In genomic region chr4:14871676-14872430, GRCh38 we compare ENCODE assay signal across 8 cellular contexts.
A peak's percentile ranks its signal among the peaks of the same experiment; 100 is the strongest.
DNase-seq lines count a peak whose midpoint lies in the region; ATAC-seq and TF ChIP-seq lines count a peak whose summit lies in the region.

No MANE protein-coding gene starts in this region.

- peak; percentile 35 for TF ChIP-seq CTCF in natural killer cell (IDR thresholded peaks at IDR 0.05)
- peak; percentile 21 for TF ChIP-seq CTCF in SU-DHL-6 (IDR thresholded peaks at IDR 0.05; ENCODE audit: insufficient read depth, low read length, poor library complexity, severe bottlenecking)

- no peaks in the 10 kb centered on the region for H3F3A ChIP-seq in SU-DHL-6 (ENCODE audit: insufficient read depth)

- H3K4me2 ChIP-seq in SU-DHL-6 (ENCODE audit: low read depth, low read length, poor library complexity, severe bottlenecking): no peak overlapping the region

- H3K4me3 Mint-ChIP-seq in natural killer cell: no peak overlapping the region
- H3K4me3 Mint-ChIP-seq in natural killer cell treated with Interleukin-12 subunit alpha and Interleukin-12 subunit beta and Interleukin-15 and Interleukin-18, amount 100 ng/mL, for 72 hours: no peak overlapping the region
- H3K4me3 Mint-ChIP-seq in stimulated activated naive B cell treated with anti-CD40 and anti-IgM and Interleukin-4, amounts not matched to agents 10 μg/mL and 1 μg/mL and 100 μg/mL, for 72 hours: no peak overlapping the region

- no peak overlapping the region for H2AFZ ChIP-seq in SU-DHL-6 (ENCODE audit: low read depth, low read length, severe bottlenecking)

- H3K27ac Mint-ChIP-seq in natural killer cell: no peak overlapping the region
- H3K27ac Mint-ChIP-seq in natural killer cell treated with Interleukin-12 subunit alpha and Interleukin-12 subunit beta and Interleukin-15 and Interleukin-18, amount 100 ng/mL, for 72 hours: no peak overlapping the region
- H3K27ac Mint-ChIP-seq in stimulated activated naive B cell treated with anti-CD40 and anti-IgM and Interleukin-4, amounts not matched to agents 10 μg/mL and 1 μg/mL and 100 μg/mL, for 72 hours: no peak overlapping the region

- H3K36me3 ChIP-seq in SU-DHL-6 (ENCODE audit: low read length): no peaks in the 10 kb centered on the region

- DNase-seq in natural killer cell (no peak), GM03348 (ENCODE audit: low spot score) (no peak), NCI-H226 (no peak), occipital lobe (lab: John Stamatoyannopoulos, UW) (no peak)
- DNase-seq in natural killer cell treated with Interleukin-12 subunit alpha and Interleukin-12 subunit beta and Interleukin-15 and Interleukin-18, amount 100 ng/mL, for 72 hours (ENCODE audit: low spot score): no peak
- DNase-seq in stimulated activated naive B cell treated with anti-CD40 and anti-IgM and Interleukin-4, amounts not matched to agents 10 μg/mL and 1 μg/mL and 100 μg/mL, for 72 hours: peak; percentile 3

- no peak overlapping the region for H3K9ac ChIP-seq in SU-DHL-6 (ENCODE audit: low read length)

- intact Hi-C loops in natural killer cell (cut with micrococcal nuclease): loop anchor here (2.0 kb wide), 1 partner anchor 129 kb away; no protein-coding TSS in a partner anchor

- no peak overlapping the region for H3K27ac ChIP-seq in SU-DHL-6 (ENCODE audit: low read depth, low read length)

- no peaks in the 10 kb centered on the region for H3K27me3 Mint-ChIP-seq in natural killer cell (ENCODE audit: low read depth in 2 of 2)
- peaks cover 0 to 3% of the 10 kb centered on the region in 2 donors for H3K27me3 Mint-ChIP-seq in natural killer cell treated with Interleukin-12 subunit alpha and Interleukin-12 subunit beta and Interleukin-15 and Interleukin-18, amount 100 ng/mL, for 72 hours
- peaks cover 29 to 39% of the 10 kb centered on the region in 2 donors for H3K27me3 Mint-ChIP-seq in stimulated activated naive B cell treated with anti-CD40 and anti-IgM and Interleukin-4, amounts not matched to agents 10 μg/mL and 1 μg/mL and 100 μg/mL, for 72 hours

- H3K79me2 ChIP-seq in SU-DHL-6 (ENCODE audit: insufficient read depth, low read length): no peaks in the 10 kb centered on the region

- H3K27me3 ChIP-seq in SU-DHL-6 (ENCODE audit: low read length): no peaks in the 10 kb centered on the region; the same call in 1 of the 2 replicates

- no peaks in the 10 kb centered on the region for H3K36me3 Mint-ChIP-seq in natural killer cell
- H3K36me3 Mint-ChIP-seq in natural killer cell treated with Interleukin-12 subunit alpha and Interleukin-12 subunit beta and Interleukin-15 and Interleukin-18, amount 100 ng/mL, for 72 hours: no peaks in the 10 kb centered on the region
- H3K36me3 Mint-ChIP-seq in stimulated activated naive B cell treated with anti-CD40 and anti-IgM and Interleukin-4, amounts not matched to agents 10 μg/mL and 1 μg/mL and 100 μg/mL, for 72 hours: no peaks in the 10 kb centered on the region

- no peaks in the 10 kb centered on the region for H3K9me3 ChIP-seq in SU-DHL-6 (ENCODE audit: insufficient read depth, low read length)

- peaks cover 0 to 2% of the 10 kb centered on the region in 2 donors for H3K9me3 Mint-ChIP-seq in natural killer cell
- H3K9me3 Mint-ChIP-seq in natural killer cell treated with Interleukin-12 subunit alpha and Interleukin-12 subunit beta and Interleukin-15 and Interleukin-18, amount 100 ng/mL, for 72 hours: peaks cover 8% of the 10 kb centered on the region
- H3K9me3 Mint-ChIP-seq in stimulated activated naive B cell treated with anti-CD40 and anti-IgM and Interleukin-4, amounts not matched to agents 10 μg/mL and 1 μg/mL and 100 μg/mL, for 72 hours: peaks cover 3% of the 10 kb centered on the region in 2 donors

- peaks cover 39 to 43% of the 10 kb centered on the region in 2 donors for H3K4me1 Mint-ChIP-seq in natural killer cell
- peaks cover 19 to 38% of the 10 kb centered on the region in 2 donors for H3K4me1 Mint-ChIP-seq in natural killer cell treated with Interleukin-12 subunit alpha and Interleukin-12 subunit beta and Interleukin-15 and Interleukin-18, amount 100 ng/mL, for 72 hours (ENCODE audit: low read depth in 2 of 2)
- peaks cover under 1 to 6% of the 10 kb centered on the region in 2 donors for H3K4me1 Mint-ChIP-seq in stimulated activated naive B cell treated with anti-CD40 and anti-IgM and Interleukin-4, amounts not matched to agents 10 μg/mL and 1 μg/mL and 100 μg/mL, for 72 hours

- H3K4me3 ChIP-seq in SU-DHL-6 (ENCODE audit: insufficient read depth, low read length, poor library complexity, severe bottlenecking): no peak overlapping the region

- no peaks in the 10 kb centered on the region for H4K20me1 ChIP-seq in SU-DHL-6 (ENCODE audit: low read depth, low read length)

- ATAC-seq in natural killer cell: peak in 2 of 3 donors; percentile 46 to 54
- ATAC-seq in natural killer cell treated with Interleukin-12 subunit alpha and Interleukin-12 subunit beta and Interleukin-15 and Interleukin-18, amount 100 ng/mL, for 72 hours: no peak
- ATAC-seq in esophagus mucosa: peak; percentile 60
- peak; percentile 41 to 47 for ATAC-seq in stimulated activated naive B cell treated with anti-CD40 and anti-IgM and Interleukin-4, amounts not matched to agents 10 μg/mL and 1 μg/mL and 100 μg/mL, for 72 hours (replicated peaks)

- H3K9me2 ChIP-seq in SU-DHL-6 (replicated peaks; ENCODE audit: insufficient read depth, low read length): no peaks in the 10 kb centered on the region

Comparison
In these comparisons a context has a peak if more than half of its experiments do, and no peak if none do; other contexts are left out.
1. ATAC-seq: peak in natural killer cell (2 of 3), esophagus mucosa (single experiment) and stimulated activated naive B cell treated with anti-CD40 and anti-IgM and Interleukin-4, amounts not matched to agents 10 μg/mL and 1 μg/mL and 100 μg/mL, for 72 hours (2 of 2); none in natural killer cell treated with Interleukin-12 subunit alpha and Interleukin-12 subunit beta and Interleukin-15 and Interleukin-18, amount 100 ng/mL, for 72 hours (0 of 2).